In the genomic region with DNA sequence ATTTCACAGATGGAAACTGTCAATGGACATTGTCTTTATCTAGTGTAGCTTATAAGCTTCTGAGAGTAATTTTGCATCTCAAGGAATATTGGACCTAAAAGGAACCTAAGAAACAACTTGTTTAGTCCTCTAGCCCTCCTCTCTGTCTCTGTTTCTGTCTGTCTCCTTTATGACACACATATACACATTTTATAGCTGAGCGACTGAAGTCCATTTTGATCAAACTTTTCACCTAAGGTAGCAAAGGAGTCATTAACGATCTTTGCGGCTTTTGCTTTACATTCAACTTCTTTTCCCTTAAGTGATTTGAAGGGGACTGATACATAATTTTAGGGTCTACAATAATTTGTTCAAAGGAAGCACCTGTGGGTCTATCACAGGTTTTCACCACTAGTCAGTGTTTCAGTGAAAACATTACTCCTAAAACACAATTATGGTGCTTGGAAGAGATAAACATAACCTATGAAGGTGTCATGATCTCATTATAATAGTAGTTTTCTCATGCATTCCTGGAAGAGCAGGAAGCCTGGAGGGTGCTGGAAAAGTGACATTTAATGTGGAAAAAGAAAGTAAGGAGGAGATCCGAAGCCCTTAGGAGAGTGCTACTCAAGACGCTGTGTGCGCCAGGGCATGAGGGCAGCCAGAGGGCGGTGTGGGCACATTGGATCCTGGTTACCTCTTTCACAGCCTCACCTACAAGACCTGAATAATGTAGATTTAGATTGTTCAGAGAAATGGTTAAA, we compare ENCODE assay signal across 8 cellular contexts.
A peak's percentile ranks its signal among the peaks of the same experiment; 100 is the strongest.
DNase-seq lines count a peak whose midpoint lies in the region; ATAC-seq, FAIRE-seq and TF ChIP-seq lines count a peak whose summit lies in the region.

No MANE protein-coding gene starts in this region.

- TF ChIP-seq POLR2A in A549 (IDR thresholded peaks at IDR 0.05; ENCODE audit: low read length) (no peak), gastrocnemius medialis (IDR thresholded peaks at IDR 0.05) (no peak)

- peak; percentile 94 to 99 for ATAC-seq in A549
- peak; percentile 78 for ATAC-seq in GM19043 (IDR thresholded peaks at IDR 0.05; ENCODE audit: low read depth, unreplicated experiment)
- ATAC-seq in activated T-helper 17 cell treated with anti-CD3 and anti-CD28 coated beads, Interleukin-2, amount 50 U/mL, for 72 hours (replicated peaks): peak; percentile 89
- ATAC-seq in gastrocnemius medialis: no peak
- ATAC-seq in GM18868 (IDR thresholded peaks at IDR 0.05; ENCODE audit: unreplicated experiment): no peak
- ATAC-seq in GM19463 (IDR thresholded peaks at IDR 0.05; ENCODE audit: unreplicated experiment): no peak

- no peaks in the 10 kb centered on the region for H3K27me3 ChIP-seq in OCI-LY3 (ENCODE audit: low read depth, low read length)
- no peaks in the 10 kb centered on the region for H3K27me3 ChIP-seq in gastrocnemius medialis

- TF ChIP-seq CTCF in A549 (IDR thresholded peaks at IDR 0.05): peak; percentile 79
- peak; percentile 99 for TF ChIP-seq CTCF in OCI-LY3 (IDR thresholded peaks at IDR 0.05; ENCODE audit: low read depth, low read length)
- peak in 3 of 5 experiments; percentile 14 to 35 (median 26) for TF ChIP-seq CTCF in gastrocnemius medialis (IDR thresholded peaks at IDR 0.05 in 4 of 5, conservative IDR thresholded peaks at IDR 0.05 in 1 of 5)

- H3K4me3 Mint-ChIP-seq in activated T-helper 17 cell treated with anti-CD3 and anti-CD28 coated beads, Interleukin-2, amount 50 U/mL, for 72 hours: no peak overlapping the region

- H3K4me1 Mint-ChIP-seq in activated T-helper 17 cell treated with anti-CD3 and anti-CD28 coated beads, Interleukin-2, amount 50 U/mL, for 72 hours: peaks cover 5% of the 10 kb centered on the region

- in situ Hi-C loops in gastrocnemius medialis (cut with MboI; ENCODE audit: low sequenced_read_pairs in 4 of 4): no loop called here

- DNase-seq in A549 (ENCODE audit: low read depth in 1 of 2, low spot score in 1 of 2) (peak; percentile 23 to 82), germinal center (ENCODE audit: low spot score) (peak; percentile 23), gastrocnemius medialis (no peak)

- WGBS in A549 (ENCODE audit: missing lambda C conversion rate): 51% methylated on average over 7 of the region's 7 CpGs

- peak overlapping the region; percentile 96 for H2AFZ ChIP-seq in OCI-LY3 (ENCODE audit: low read depth, low read length)

- peak overlapping the region in 1 of 2 experiments; percentile 34; a peak in 3 of 6 replicates for H3K27ac ChIP-seq in A549
- H3K27ac ChIP-seq in OCI-LY3 (ENCODE audit: low read length): no peak overlapping the region
- H3K27ac ChIP-seq in gastrocnemius medialis: no peak overlapping the region

- peak overlapping the region; percentile 48; the same call in 1 of the 2 replicates for H3K9ac ChIP-seq in OCI-LY3 (ENCODE audit: low read length)

- no peak for TF ChIP-seq EP300 in A549 (IDR thresholded peaks at IDR 0.05)

- no peaks in the 10 kb centered on the region for H3K9me3 Mint-ChIP-seq in activated T-helper 17 cell treated with anti-CD3 and anti-CD28 coated beads, Interleukin-2, amount 50 U/mL, for 72 hours

- no peak overlapping the region for H3K4me3 ChIP-seq in A549
- peak overlapping the region; percentile 65 for H3K4me3 ChIP-seq in OCI-LY3 (ENCODE audit: low read length)
- no peak overlapping the region for H3K4me3 ChIP-seq in gastrocnemius medialis

- CTCF ChIA-PET in A549 (lab: Yijun Ruan, JAX): interaction anchor here (0.7 to 2.7 kb wide), 30 partner anchors 9 to 354 kb away, joined by 3 to 27 read pairs (median 4); partner anchors contain the start of gene PIGC

- H3K79me2 ChIP-seq in OCI-LY3 (ENCODE audit: low read length): no peaks in the 10 kb centered on the region

- H3K4me1 ChIP-seq in A549: no peaks in the 10 kb centered on the region
- H3K4me1 ChIP-seq in OCI-LY3 (ENCODE audit: low read length): peaks cover 19% of the 10 kb centered on the region
- no peaks in the 10 kb centered on the region for H3K4me1 ChIP-seq in gastrocnemius medialis

- H4K20me1 ChIP-seq in OCI-LY3 (ENCODE audit: insufficient read depth, low read length): no peaks in the 10 kb centered on the region

- H3K4me2 ChIP-seq in A549 (peak overlapping the region; percentile 31; the same call in 2 of the 3 replicates), OCI-LY3 (ENCODE audit: low read length) (peak overlapping the region; percentile 76)

- H3K27me3 Mint-ChIP-seq in activated T-helper 17 cell treated with anti-CD3 and anti-CD28 coated beads, Interleukin-2, amount 50 U/mL, for 72 hours: no peaks in the 10 kb centered on the region

- peak overlapping the region; percentile 69 for H3K27ac Mint-ChIP-seq in activated T-helper 17 cell treated with anti-CD3 and anti-CD28 coated beads, Interleukin-2, amount 50 U/mL, for 72 hours

- POLR2A ChIA-PET in A549 (lab: Yijun Ruan, JAX): no interaction called here

- intact Hi-C loops in gastrocnemius medialis (cut with DNase I; ENCODE audit: low total_unique reads): no loop called here

- no peaks in the 10 kb centered on the region for H3K36me3 Mint-ChIP-seq in activated T-helper 17 cell treated with anti-CD3 and anti-CD28 coated beads, Interleukin-2, amount 50 U/mL, for 72 hours (ENCODE audit: low read depth)

- H3K9me3 ChIP-seq in A549: no peaks in the 10 kb centered on the region
- no peaks in the 10 kb centered on the region for H3K9me3 ChIP-seq in OCI-LY3 (ENCODE audit: insufficient read depth, low read length)
- no peaks in the 10 kb centered on the region for H3K9me3 ChIP-seq in gastrocnemius medialis

- no peak for FAIRE-seq in A549 (lab: Jason Lieb, UNC)

- TF ChIP-seq RAD21 in A549 (conservative IDR thresholded peaks at IDR 0.05 in 1 of 2, IDR thresholded peaks at IDR 0.05 in 1 of 2): peak; percentile 93 to 95

- H3K36me3 ChIP-seq in OCI-LY3 (replicated peaks; ENCODE audit: low read depth, low read length) (no peaks in the 10 kb centered on the region), gastrocnemius medialis (no peaks in the 10 kb centered on the region)

TF ChIP-seq in A549, 52 proteins besides CTCF, POLR2A, EP300 and RAD21:
- TF ChIP-seq PHF8 (IDR thresholded peaks at IDR 0.05; ENCODE audit: borderline replicate concordance, low read depth): no peak
- peak; percentile 96 for TF ChIP-seq SMC3 (IDR thresholded peaks at IDR 0.05)
- no peak for TF ChIP-seq KDM1A (IDR thresholded peaks at IDR 0.05; ENCODE audit: low read depth)
- no peak for TF ChIP-seq CHD4 (IDR thresholded peaks at IDR 0.05; ENCODE audit: borderline replicate concordance)

Comparison
In these comparisons a context has a peak if more than half of its experiments do, and no peak if none do; other contexts are left out.
1. ATAC-seq: peak in A549 (2 of 2), GM19043 (single experiment) and activated T-helper 17 cell treated with anti-CD3 and anti-CD28 coated beads, Interleukin-2, amount 50 U/mL, for 72 hours (single experiment); none in gastrocnemius medialis (0 of 2), GM18868 (single experiment) and GM19463 (single experiment).
2. DNase-seq: peak in A549 (2 of 2) and germinal center (single experiment); none in gastrocnemius medialis (0 of 2).
3. CTCF ChIP-seq: peak in every context shown above with its lines; median percentile 99 in OCI-LY3; 79 in A549; 26 in gastrocnemius medialis.